1 cellular context compared by ENCODE assay signal in genomic region chr5:71757590-71758543, GRCh38.
TF ChIP-seq lines count a peak whose summit lies in the region.

No MANE protein-coding gene starts in this region.

TF ChIP-seq in IMR-90, 13 proteins besides CTCF, POLR2A, EP300 and RAD21 (continued from another document):
- TF ChIP-seq USF2 (IDR thresholded peaks at IDR 0.05; ENCODE audit: low read depth, low read length) (no peak), FOS (IDR thresholded peaks at IDR 0.05; ENCODE audit: low read depth, low read length) (no peak), ELK1 (IDR thresholded peaks at IDR 0.05; ENCODE audit: borderline replicate concordance, low read depth, low read length) (no peak), MXI1 (IDR thresholded peaks at IDR 0.05; ENCODE audit: borderline replicate concordance, low read depth, low read length) (no peak), MAFK (IDR thresholded peaks at IDR 0.05; ENCODE audit: low read depth, low read length) (peak; percentile 56; the same call in 1 of the 2 replicates), RCOR1 (IDR thresholded peaks at IDR 0.05; ENCODE audit: insufficient replicate concordance, low read length) (no peak)
